14 cellular contexts compared by ENCODE assay signal in genomic region chr22:37165940-37166674, GRCh38. TPM values are rescaled to one million over a fixed set of nuclear protein-coding genes. Genes with fewer than 3 reads are reported as not detected.
DNase-seq lines count a peak whose midpoint lies in the region; ATAC-seq and TF ChIP-seq lines count a peak whose summit lies in the region.
"Had no signal": no experiment of that assay in that cellular context is flagged by ENCODE, and none has a peak within 500 bp of the region (broad histone marks: within the 10 kb centered on the region; RNA-seq: fewer than 3 reads in every experiment).

No MANE protein-coding gene starts in this region.

- H3K4me1 ChIP-seq in aorta (ENCODE audit: control insufficient read depth in 1 of 2, insufficient read depth in 2 of 2, low read length in 2 of 2) = no peaks in the 10 kb centered on the region

- no peak for TF ChIP-seq CTCF in MCF 10A (IDR thresholded peaks at IDR 0.05; ENCODE audit: unreplicated experiment)
- no peak for TF ChIP-seq CTCF in WERI-Rb-1 (IDR thresholded peaks at IDR 0.05; ENCODE audit: low read depth, low read length)

- intact Hi-C loops in aorta (cut with DNase I) = loop anchor here (1.0 to 2.0 kb wide), 2 partner anchors 31 to 33 kb away; no protein-coding TSS in a partner anchor
- intact Hi-C loops in MCF 10A (cut with micrococcal nuclease) = loop anchor here (1.0 to 5.0 kb wide), 4 partner anchors 32 to 291 kb away; no protein-coding TSS in a partner anchor

- POLR2A ChIA-PET in MCF 10A (lab: Yijun Ruan, JAX) = interaction anchor here (2.3 kb wide), 1 partner anchor 31 kb away, joined by 14 read pairs; no protein-coding TSS in a partner anchor

- peak overlapping the region; percentile 69 for H3K4me3 Mint-ChIP-seq in stimulated activated naive CD8-positive, alpha-beta T cell treated with anti-CD3 and anti-CD28 coated beads, Interleukin-15, Interleukin-2, amounts not matched to agents 100 ng/mL and 50 ng/mL, for 24 hours
- peak overlapping the region; percentile 84 for H3K4me3 Mint-ChIP-seq in activated naive CD8-positive, alpha-beta T cell
- peak overlapping the region; percentile 45 for H3K4me3 Mint-ChIP-seq in memory B cell
- no peak overlapping the region for H3K4me3 Mint-ChIP-seq in MCF 10A (ENCODE audit: unreplicated experiment)
- H3K4me3 Mint-ChIP-seq: HFFc6 had no signal

- no peak for ATAC-seq in stimulated activated naive CD8-positive, alpha-beta T cell treated with anti-CD3 and anti-CD28 coated beads, Interleukin-15, Interleukin-2, amounts not matched to agents 100 U/mL and 50 U/mL, for 24 hours
- ATAC-seq in memory B cell (ENCODE audit: low read depth) = no peak
- ATAC-seq in aorta (ENCODE audit: low FRiP score) = no peak
- ATAC-seq in HG02588 (IDR thresholded peaks at IDR 0.05; ENCODE audit: unreplicated experiment) = no peak

- H3K27ac ChIP-seq in aorta (ENCODE audit: low read depth in 1 of 2, low read length in 2 of 2) = no peak overlapping the region
- H3K27ac ChIP-seq in WERI-Rb-1 = no peak overlapping the region
- H3K27ac ChIP-seq: thyroid gland had no signal

- H3K27me3 ChIP-seq in aorta (ENCODE audit: control insufficient read depth in 1 of 2, insufficient read depth in 2 of 2, low read length in 1 of 2) (no peaks in the 10 kb centered on the region), WERI-Rb-1 (ENCODE audit: insufficient read depth, low read depth, severe bottlenecking) (no peaks in the 10 kb centered on the region)
- H3K27me3 ChIP-seq: thyroid gland had no signal

- H3K36me3 ChIP-seq in aorta (ENCODE audit: control insufficient read depth in 1 of 2, insufficient read depth in 2 of 2, low read length in 1 of 2) (no peaks in the 10 kb centered on the region), WERI-Rb-1 (no peaks in the 10 kb centered on the region)
- H3K36me3 ChIP-seq: thyroid gland had no signal

- H3K4me1 Mint-ChIP-seq in stimulated activated naive CD8-positive, alpha-beta T cell treated with anti-CD3 and anti-CD28 coated beads, Interleukin-15, Interleukin-2, amounts not matched to agents 100 ng/mL and 50 ng/mL, for 24 hours (ENCODE audit: low read depth) = peaks cover 92% of the 10 kb centered on the region
- peaks cover 88% of the 10 kb centered on the region for H3K4me1 Mint-ChIP-seq in activated naive CD8-positive, alpha-beta T cell (ENCODE audit: low read depth)
- H3K4me1 Mint-ChIP-seq in memory B cell = peaks cover 36% of the 10 kb centered on the region
- H3K4me1 Mint-ChIP-seq in MCF 10A (ENCODE audit: insufficient read depth, unreplicated experiment) = peaks cover 6% of the 10 kb centered on the region

- 57 to 59% methylated on average over 25 of the region's 25 CpGs for WGBS in aorta, 2 donors

- no peak for DNase-seq in stimulated activated naive CD8-positive, alpha-beta T cell treated with anti-CD3 and anti-CD28 coated beads, Interleukin-15, Interleukin-2, amounts not matched to agents 100 U/mL and 50 U/mL, for 24 hours
- DNase-seq in memory B cell (ENCODE audit: low spot score in 2 of 2) (no peak), aorta (peak; percentile 53 to 66), MCF 10A (ENCODE audit: unreplicated experiment) (no peak), WERI-Rb-1 (no peak)
- DNase-seq: cortex of kidney, NCI-H2081 treated with DMSO at 0.1 percent for 48 hours had no signal

- BruUV-seq in MCF 10A (replicated peaks; lab: Mats Ljungman, UMichigan) = no TSS peak

- H3K4me3 ChIP-seq in aorta (ENCODE audit: low read length in 2 of 2) = no peak overlapping the region
- no peak overlapping the region for H3K4me3 ChIP-seq in WERI-Rb-1 (ENCODE audit: low read depth, low read length)
- H3K4me3 ChIP-seq: thyroid gland had no signal

- H3K27ac Mint-ChIP-seq in stimulated activated naive CD8-positive, alpha-beta T cell treated with anti-CD3 and anti-CD28 coated beads, Interleukin-15, Interleukin-2, amounts not matched to agents 100 ng/mL and 50 ng/mL, for 24 hours = peak overlapping the region; percentile 76
- H3K27ac Mint-ChIP-seq in activated naive CD8-positive, alpha-beta T cell = peak overlapping the region; percentile 91
- H3K27ac Mint-ChIP-seq in memory B cell (no peak overlapping the region), MCF 10A (ENCODE audit: low read depth, unreplicated experiment) (no peak overlapping the region)
- H3K27ac Mint-ChIP-seq: HFFc6 had no signal

- H3K9me3 ChIP-seq in aorta (ENCODE audit: control insufficient read depth, low read length) (peaks cover 2% of the 10 kb centered on the region), WERI-Rb-1 (ENCODE audit: severe bottlenecking) (peaks cover 3% of the 10 kb centered on the region)
- H3K9me3 ChIP-seq: thyroid gland had no signal

- CTCF ChIA-PET in MCF 10A (lab: Yijun Ruan, JAX) = interaction anchor here (0.6 to 5.2 kb wide), 21 partner anchors 9 to 614 kb away, joined by 3 to 23 read pairs (median 4); partner anchors contain the start of genes C1QTNF6 and IL2RB

- H3K36me3 Mint-ChIP-seq in stimulated activated naive CD8-positive, alpha-beta T cell treated with anti-CD3 and anti-CD28 coated beads, Interleukin-15, Interleukin-2, amounts not matched to agents 100 ng/mL and 50 ng/mL, for 24 hours (ENCODE audit: low read depth) = no peaks in the 10 kb centered on the region
- peaks cover 2% of the 10 kb centered on the region for H3K36me3 Mint-ChIP-seq in activated naive CD8-positive, alpha-beta T cell
- H3K36me3 Mint-ChIP-seq in memory B cell (no peaks in the 10 kb centered on the region), MCF 10A (ENCODE audit: insufficient read depth, unreplicated experiment) (no peaks in the 10 kb centered on the region)

- H3K27me3 Mint-ChIP-seq in stimulated activated naive CD8-positive, alpha-beta T cell treated with anti-CD3 and anti-CD28 coated beads, Interleukin-15, Interleukin-2, amounts not matched to agents 100 ng/mL and 50 ng/mL, for 24 hours = no peaks in the 10 kb centered on the region
- H3K27me3 Mint-ChIP-seq in activated naive CD8-positive, alpha-beta T cell = no peaks in the 10 kb centered on the region
- H3K27me3 Mint-ChIP-seq in memory B cell (peaks cover 3% of the 10 kb centered on the region), MCF 10A (ENCODE audit: insufficient read depth, unreplicated experiment) (peaks cover 16% of the 10 kb centered on the region)

- no peaks in the 10 kb centered on the region for H3K9me3 Mint-ChIP-seq in stimulated activated naive CD8-positive, alpha-beta T cell treated with anti-CD3 and anti-CD28 coated beads, Interleukin-15, Interleukin-2, amounts not matched to agents 100 ng/mL and 50 ng/mL, for 24 hours
- no peaks in the 10 kb centered on the region for H3K9me3 Mint-ChIP-seq in activated naive CD8-positive, alpha-beta T cell (ENCODE audit: low read depth)
- no peaks in the 10 kb centered on the region for H3K9me3 Mint-ChIP-seq in memory B cell
- no peaks in the 10 kb centered on the region for H3K9me3 Mint-ChIP-seq in MCF 10A (ENCODE audit: unreplicated experiment)

RNA-seq across cellular contexts. Expression of gene IL2RB, which starts 16.4 kb away (rescaled TPM):
- total RNA-seq in aorta (1 to 10 TPM; 2.0 to 4.5 TPM), MCF 10A (2022) (not detected in 2 replicates)
- polyA plus RNA-seq in aorta = 1 to 10 TPM in 1 of 2 donors, under 1 TPM in 1; 0.23 to 1.3 TPM
- total RNA-seq: HFFc6, osteocyte had no signal

RNA-seq across cellular contexts. Expression of gene C1QTNF6, which starts 21.9 kb away (rescaled TPM):
- total RNA-seq in aorta = 1 to 10 TPM; 2.4 to 7.0 TPM
- polyA plus RNA-seq in aorta = 10 to 100 TPM in 1 of 2 donors, 1 to 10 TPM in 1; 3.1 to 11.9 TPM
- 6.6 and 11.6 TPM in 2 replicates for total RNA-seq in MCF 10A (2022)

RNA-seq across cellular contexts. Expression of gene SSTR3, which starts 46.2 kb away (rescaled TPM):
- total RNA-seq in aorta = not detected
- polyA plus RNA-seq in aorta = not detected
- not detected in 2 replicates for total RNA-seq in MCF 10A (2022)
- total RNA-seq: HFFc6, osteocyte had no signal
- polyA plus RNA-seq: BJ had no signal

RNA-seq across cellular contexts. Expression of gene TMPRSS6, which starts 56.6 kb away (rescaled TPM):
- total RNA-seq in aorta = not detected
- not detected for polyA plus RNA-seq in aorta
- total RNA-seq in MCF 10A (2022) = not detected in 2 replicates
- total RNA-seq: HFFc6, osteocyte had no signal
- polyA plus RNA-seq: BJ had no signal

Comparison
In these comparisons a context has a peak if more than half of its experiments do, and no peak if none do; other contexts are left out.
1. H3K27ac Mint-ChIP-seq: peak in stimulated activated naive CD8-positive, alpha-beta T cell treated with anti-CD3 and anti-CD28 coated beads, Interleukin-15, Interleukin-2, amounts not matched to agents 100 ng/mL and 50 ng/mL, for 24 hours (single experiment) and activated naive CD8-positive, alpha-beta T cell (single experiment); none in memory B cell (single experiment) and MCF 10A (single experiment).
2. DNase-seq: peak in aorta (2 of 2); none in stimulated activated naive CD8-positive, alpha-beta T cell treated with anti-CD3 and anti-CD28 coated beads, Interleukin-15, Interleukin-2, amounts not matched to agents 100 U/mL and 50 U/mL, for 24 hours (single experiment), memory B cell (0 of 2), MCF 10A (single experiment) and WERI-Rb-1 (single experiment).